ENCODE assay signal across 10 cellular contexts in genomic region chr11:78438298-78438975, GRCh38. TPM values are rescaled to one million over a fixed set of nuclear protein-coding genes. Genes with fewer than 3 reads are reported as not detected.
DNase-seq lines count a peak whose midpoint lies in the region; ATAC-seq and TF ChIP-seq lines count a peak whose summit lies in the region.
"Had no signal": no experiment of that assay in that cellular context is flagged by ENCODE, and none has a peak within 500 bp of the region (broad histone marks: within the 10 kb centered on the region; RNA-seq: fewer than 3 reads in every experiment).

No MANE protein-coding gene starts in this region.

- in situ Hi-C loops in gastrocnemius medialis (cut with MboI; ENCODE audit: low sequenced_read_pairs in 4 of 4): loop anchor here in 2 of 4 donors (10.0 kb wide), 1 partner anchor 214 kb away; no protein-coding TSS in a partner anchor

- TF ChIP-seq CTCF in gastrocnemius medialis (IDR thresholded peaks at IDR 0.05 in 4 of 5, conservative IDR thresholded peaks at IDR 0.05 in 1 of 5): no peak

- peak; percentile 65 for ATAC-seq in GM18520 (IDR thresholded peaks at IDR 0.05; ENCODE audit: unreplicated experiment)
- peak; percentile 85 for ATAC-seq in GM21423 (IDR thresholded peaks at IDR 0.05; ENCODE audit: unreplicated experiment)
- ATAC-seq in HG03139 (IDR thresholded peaks at IDR 0.05; ENCODE audit: unreplicated experiment): peak; percentile 86
- peak; percentile 48 for ATAC-seq in T-helper 17 cell
- ATAC-seq in gastrocnemius medialis: no peak
- ATAC-seq in activated naive CD4-positive, alpha-beta T cell treated with anti-CD3 and anti-CD28 coated beads, Interleukin-2, amount 50 U/mL, for 72 hours: no peak
- ATAC-seq: PC-3 had no signal

- H3K27ac ChIP-seq in gastrocnemius medialis: no peak overlapping the region

- no peaks in the 10 kb centered on the region for H3K9me3 Mint-ChIP-seq in activated naive CD4-positive, alpha-beta T cell treated with anti-CD3 and anti-CD28 coated beads, Interleukin-2, amount 50 U/mL, for 72 hours
- H3K9me3 Mint-ChIP-seq: nephron had no signal

- H3K4me3 ChIP-seq in gastrocnemius medialis: no peak overlapping the region

- H3K4me3 Mint-ChIP-seq in T-helper 17 cell: no peak overlapping the region
- H3K4me3 Mint-ChIP-seq: nephron had no signal

- peaks cover 2% of the 10 kb centered on the region in 2 donors for H3K36me3 ChIP-seq in gastrocnemius medialis

- intact Hi-C loops in gastrocnemius medialis (cut with DNase I; ENCODE audit: low total_unique reads): no loop called here

- H3K36me3 Mint-ChIP-seq in T-helper 17 cell (ENCODE audit: low read depth): peaks cover 3% of the 10 kb centered on the region
- no peaks in the 10 kb centered on the region for H3K36me3 Mint-ChIP-seq in activated naive CD4-positive, alpha-beta T cell treated with anti-CD3 and anti-CD28 coated beads, Interleukin-2, amount 50 U/mL, for 72 hours

- H3K27me3 ChIP-seq in gastrocnemius medialis: no peaks in the 10 kb centered on the region

- no peak for DNase-seq in T-helper 17 cell
- no peak for DNase-seq in gastrocnemius medialis
- DNase-seq in HuH-7.5 (ENCODE audit: low spot score): no peak
- DNase-seq in activated naive CD4-positive, alpha-beta T cell treated with anti-CD3 and anti-CD28 coated beads, Interleukin-2, amount 50 U/mL, for 72 hours (ENCODE audit: low spot score in 2 of 2): no peak
- DNase-seq in stimulated activated CD8-positive, alpha-beta memory T cell treated with anti-CD3 and anti-CD28 coated beads, Interleukin-4, amount 100 ng/mL, for 48 hours: no peak
- DNase-seq: PC-3 had no signal

- H3K4me1 ChIP-seq in gastrocnemius medialis: no peaks in the 10 kb centered on the region

- TF ChIP-seq POLR2A in gastrocnemius medialis (IDR thresholded peaks at IDR 0.05): no peak

- H3K4me1 Mint-ChIP-seq in T-helper 17 cell: no peaks in the 10 kb centered on the region
- H3K4me1 Mint-ChIP-seq: nephron had no signal

- H3K27ac Mint-ChIP-seq in T-helper 17 cell: no peak overlapping the region
- no peak overlapping the region for H3K27ac Mint-ChIP-seq in activated naive CD4-positive, alpha-beta T cell treated with anti-CD3 and anti-CD28 coated beads, Interleukin-2, amount 50 U/mL, for 72 hours
- H3K27ac Mint-ChIP-seq: nephron had no signal

- no peaks in the 10 kb centered on the region for H3K27me3 Mint-ChIP-seq in T-helper 17 cell

- H3K9me3 ChIP-seq in T-helper 17 cell (ENCODE audit: control insufficient read depth, low read length, poor library complexity, severe bottlenecking) (no peaks in the 10 kb centered on the region), gastrocnemius medialis (no peaks in the 10 kb centered on the region)

RNA-seq across cellular contexts. Expression of gene GAB2, which starts 20.8 kb away (rescaled TPM):
- total RNA-seq in T-helper 17 cell: 10 to 100 TPM; 10.3 to 14.4 TPM
- total RNA-seq in gastrocnemius medialis: 10 to 100 TPM in 3 of 4 donors, 1 to 10 TPM in 1; 4.9 to 68.0 (median 25.8) TPM
- total RNA-seq in activated naive CD4-positive, alpha-beta T cell treated with anti-CD3 and anti-CD28 coated beads, Interleukin-2, amount 50 U/mL, for 72 hours: 1 to 10 TPM; 2.8 to 5.0 TPM

Comparison
In these comparisons a context has a peak if more than half of its experiments do, and no peak if none do; other contexts are left out.
1. ATAC-seq: peak in GM18520 (single experiment), GM21423 (single experiment), HG03139 (single experiment) and T-helper 17 cell (single experiment); none in gastrocnemius medialis (0 of 2) and activated naive CD4-positive, alpha-beta T cell treated with anti-CD3 and anti-CD28 coated beads, Interleukin-2, amount 50 U/mL, for 72 hours (0 of 2).